ENCODE assay signal across 23 cellular contexts in the genomic region with DNA sequence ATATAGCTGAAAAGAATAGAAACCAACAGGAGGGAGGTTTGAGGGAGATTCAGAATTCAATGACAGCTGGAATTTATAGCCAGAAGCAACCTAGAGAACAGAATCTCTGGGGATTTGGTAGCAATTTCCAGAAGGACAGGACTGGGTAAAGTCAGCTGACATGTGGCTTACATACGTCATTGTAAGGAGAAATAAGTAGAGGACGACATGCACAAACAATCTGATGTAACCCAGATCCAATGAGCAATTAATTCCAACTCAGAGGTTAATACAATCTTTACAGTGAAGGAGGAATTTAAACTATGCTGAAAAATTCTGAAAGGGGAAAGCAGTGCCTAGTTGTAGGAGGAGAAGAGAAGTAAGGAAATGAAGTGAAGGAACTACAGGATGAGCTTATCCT.
"Had no signal": no experiment of that assay in that cellular context is flagged by ENCODE, and none has a peak within 500 bp of the region (broad histone marks: within the 10 kb centered on the region; RNA-seq: fewer than 3 reads in every experiment).

No MANE protein-coding gene starts in this region.

- DNase-seq: activated CD4-positive, alpha-beta T cell treated with anti-CD3 and anti-CD28 coated beads for 1 hour; activated CD8-positive, alpha-beta memory T cell treated with anti-CD3 and anti-CD28 coated beads for 24 hours; activated effector memory CD4-positive, alpha-beta T cell treated with anti-CD3 and anti-CD28 coated beads, Interleukin-2, amount 50 U/mL, for 16 hours; activated naive CD4-positive, alpha-beta T cell treated with anti-CD3 and anti-CD28 coated beads, Interleukin-2, amount 50 U/mL, for 16 hours; activated T-cell treated with anti-CD3 and anti-CD28 coated beads, Interleukin-2, amount 50 U/mL, for 72 hours; dorsolateral prefrontal cortex; endodermal cell; immature natural killer cell; left ventricle myocardium superior; mucosa of descending colon; naive B cell; right cardiac atrium; stimulated activated naive CD8-positive, alpha-beta T cell treated with anti-CD3 and anti-CD28 coated beads, Interleukin-15, Interleukin-2, amounts not matched to agents 100 U/mL and 50 U/mL, for 24 hours; substantia nigra; T-helper 2 cell; tibial artery; uterus had no signal

- H3K27ac ChIP-seq: cardiac muscle cell, dorsolateral prefrontal cortex, epithelial cell of prostate, prostate gland, skin epidermis, tibial artery, uterus, VCaP had no signal

- H3K27ac Mint-ChIP-seq: activated T-cell treated with anti-CD3 and anti-CD28 coated beads, Interleukin-2, amount 50 U/mL, for 72 hours; endodermal cell; immature natural killer cell; naive B cell had no signal

- H3K4me3 Mint-ChIP-seq: activated T-cell treated with anti-CD3 and anti-CD28 coated beads, Interleukin-2, amount 50 U/mL, for 72 hours; endodermal cell; immature natural killer cell; naive B cell; neural crest cell had no signal

- H3K4me1 Mint-ChIP-seq: endodermal cell, immature natural killer cell, naive B cell had no signal

- ATAC-seq: activated T-cell treated with anti-CD3 and anti-CD28 coated beads, Interleukin-2, amount 50 U/mL, for 72 hours; left ventricle myocardium superior; mucosa of descending colon; right cardiac atrium; stimulated activated naive CD8-positive, alpha-beta T cell treated with anti-CD3 and anti-CD28 coated beads, Interleukin-15, Interleukin-2, amounts not matched to agents 100 U/mL and 50 U/mL, for 24 hours had no signal

- H3K27me3 Mint-ChIP-seq: naive B cell had no signal

- H3K27me3 ChIP-seq: cardiac muscle cell, dorsolateral prefrontal cortex, tibial artery, uterus had no signal

- H3K9me3 ChIP-seq: mucosa of descending colon, prostate gland, tibial artery, uterus had no signal

- H3K4me3 ChIP-seq: cardiac muscle cell, dorsolateral prefrontal cortex, mucosa of descending colon, prostate gland, skin epidermis, tibial artery, uterus had no signal

- H3K4me1 ChIP-seq: prostate gland, tibial artery, uterus had no signal

- H3K36me3 ChIP-seq: cardiac muscle cell, prostate gland, tibial artery, uterus had no signal

- H3K9me3 Mint-ChIP-seq: endodermal cell had no signal
